ENCODE assay signal across 8 cellular contexts in genomic region chr16:89382555-89382954, GRCh38.
DNase-seq lines count a peak whose midpoint lies in the region; ATAC-seq, FAIRE-seq and TF ChIP-seq lines count a peak whose summit lies in the region.
"Not testable (repeated sequence)": the region's sequence is repeated elsewhere in the genome, so short reads cannot be mapped to it uniquely, and the experiment has no call there.

No MANE protein-coding gene starts in this region.

- not testable (repeated sequence) for TF ChIP-seq EP300 in ovary (IDR thresholded peaks at IDR 0.05)

- H3K9me3 ChIP-seq in astrocyte (ENCODE audit: insufficient read depth, low read depth, low read length); endothelial cell of umbilical vein (replicated peaks; ENCODE audit: control insufficient read depth, insufficient read depth, low read length); right lobe of liver; ovary: not testable (repeated sequence)

- CTCF ChIA-PET in endothelial cell of umbilical vein (lab: Charles Lee) = interaction anchor here (0.7 to 2.0 kb wide), 11 partner anchors 7 to 127 kb away, joined by 3 to 7 read pairs (median 4); no protein-coding TSS in a partner anchor

- H3K4me3 Mint-ChIP-seq in GM23338; astrocyte (ENCODE audit: unreplicated experiment): not testable (repeated sequence)
- peak overlapping the region; percentile 6 for H3K4me3 Mint-ChIP-seq in T-helper 1 cell treated with Interleukin-12 subunit alpha and Interleukin-12 subunit beta and Interleukin-4 antibody, amounts not matched to agents 30 μg/mL and 1 μg/mL, for 36 hours
- H3K4me3 Mint-ChIP-seq in activated T-cell treated with anti-CD3 and anti-CD28 coated beads, Interleukin-2, amount 50 U/mL, for 4 hours = peak overlapping the region; percentile 63
- peak overlapping the region; percentile 69 for H3K4me3 Mint-ChIP-seq in type B pancreatic cell

- H3K9me2 ChIP-seq in GM23338 (ENCODE audit: insufficient read depth) = not testable (repeated sequence)

- H3K9me3 Mint-ChIP-seq in GM23338; T-helper 1 cell treated with Interleukin-12 subunit alpha and Interleukin-12 subunit beta and Interleukin-4 antibody, amounts not matched to agents 30 μg/mL and 1 μg/mL, for 36 hours; activated T-cell treated with anti-CD3 and anti-CD28 coated beads, Interleukin-2, amount 50 U/mL, for 4 hours; astrocyte (ENCODE audit: unreplicated experiment); type B pancreatic cell: not testable (repeated sequence)

- not testable (repeated sequence) for H3K9me1 ChIP-seq in endothelial cell of umbilical vein (replicated peaks; ENCODE audit: control insufficient read depth, extremely low read depth, insufficient read depth, low read length)

- not testable (repeated sequence) for ATAC-seq in GM23338, right lobe of liver
- peak; percentile 27 to 54 for ATAC-seq in activated T-cell treated with anti-CD3 and anti-CD28 coated beads, Interleukin-2, amount 50 U/mL, for 4 hours

- H3K4me3 ChIP-seq in GM23338; astrocyte (ENCODE audit: insufficient read depth, low read depth, low read length); endothelial cell of umbilical vein (replicated peaks in 1 of 3; ENCODE audit: insufficient read depth in 1 of 3, low read depth in 1 of 3, low read length in 3 of 3); right lobe of liver; ovary: not testable (repeated sequence)

- H3K36me3 Mint-ChIP-seq in GM23338 (ENCODE audit: low read depth); T-helper 1 cell treated with Interleukin-12 subunit alpha and Interleukin-12 subunit beta and Interleukin-4 antibody, amounts not matched to agents 30 μg/mL and 1 μg/mL, for 36 hours (ENCODE audit: low read depth); activated T-cell treated with anti-CD3 and anti-CD28 coated beads, Interleukin-2, amount 50 U/mL, for 4 hours (ENCODE audit: insufficient read depth); astrocyte (ENCODE audit: low read depth, unreplicated experiment); type B pancreatic cell: not testable (repeated sequence)

- H3K27ac ChIP-seq in GM23338 (ENCODE audit: low read depth) (peak overlapping the region; percentile 86), endothelial cell of umbilical vein (ENCODE audit: insufficient read depth, low read depth, low read length) (peak overlapping the region; percentile 28), right lobe of liver (peak overlapping the region in 2 of 3 donors; percentile 25 to 55)
- H3K27ac ChIP-seq in astrocyte (ENCODE audit: low read depth, low read length); ovary: not testable (repeated sequence)

- H3K4me2 ChIP-seq in GM23338; astrocyte (ENCODE audit: low read length): not testable (repeated sequence)
- H3K4me2 ChIP-seq in endothelial cell of umbilical vein (ENCODE audit: insufficient read depth, low read length) = peak overlapping the region; percentile 1

- H3K27me3 ChIP-seq in GM23338 (ENCODE audit: insufficient read depth); astrocyte (ENCODE audit: insufficient read depth, low read length); endothelial cell of umbilical vein (ENCODE audit: control insufficient read depth in 2 of 2, insufficient read depth in 2 of 2, low read length in 2 of 2); right lobe of liver; ovary: not testable (repeated sequence)

- not testable (repeated sequence) for TF ChIP-seq CTCF in GM23338 (conservative IDR thresholded peaks at IDR 0.05; ENCODE audit: low read depth in 2 of 2); astrocyte (IDR thresholded peaks at IDR 0.05; ENCODE audit: insufficient read depth, low read depth, low read length); endothelial cell of umbilical vein (IDR thresholded peaks at IDR 0.05; ENCODE audit: extremely low read depth in 1 of 2, insufficient read depth in 1 of 2, low read depth in 1 of 2, low read length in 2 of 2); right lobe of liver (IDR thresholded peaks at IDR 0.05); ovary (IDR thresholded peaks at IDR 0.05); type B pancreatic cell (conservative IDR thresholded peaks at IDR 0.05)

- H3K4me1 Mint-ChIP-seq in GM23338 = peaks cover 77% of the 10 kb centered on the region
- H3K4me1 Mint-ChIP-seq in T-helper 1 cell treated with Interleukin-12 subunit alpha and Interleukin-12 subunit beta and Interleukin-4 antibody, amounts not matched to agents 30 μg/mL and 1 μg/mL, for 36 hours (ENCODE audit: low read depth) = peaks cover 50% of the 10 kb centered on the region
- H3K4me1 Mint-ChIP-seq in activated T-cell treated with anti-CD3 and anti-CD28 coated beads, Interleukin-2, amount 50 U/mL, for 4 hours (ENCODE audit: low read depth) = peaks cover 91% of the 10 kb centered on the region
- H3K4me1 Mint-ChIP-seq in astrocyte (ENCODE audit: low read depth, unreplicated experiment) = peaks cover 44% of the 10 kb centered on the region
- peaks cover 56% of the 10 kb centered on the region for H3K4me1 Mint-ChIP-seq in type B pancreatic cell (ENCODE audit: unreplicated experiment)

- H2AFZ ChIP-seq in GM23338; astrocyte (ENCODE audit: low read depth, low read length); endothelial cell of umbilical vein (ENCODE audit: low read depth, low read length): not testable (repeated sequence)

- H3K36me3 ChIP-seq in GM23338 (ENCODE audit: insufficient read depth); astrocyte (ENCODE audit: insufficient read depth, low read length); endothelial cell of umbilical vein (ENCODE audit: control insufficient read depth in 2 of 2, extremely low read depth in 1 of 2, insufficient read depth in 2 of 2, low read length in 2 of 2); right lobe of liver; ovary: not testable (repeated sequence)

- BruUV-seq in endothelial cell of umbilical vein (replicated peaks; lab: Mats Ljungman, UMichigan) = not testable (repeated sequence)

- H3K79me2 ChIP-seq in GM23338 (replicated peaks; ENCODE audit: insufficient read depth) (peaks cover 100% of the 10 kb centered on the region), astrocyte (ENCODE audit: insufficient read depth, low read length) (peaks cover 98% of the 10 kb centered on the region), endothelial cell of umbilical vein (ENCODE audit: control insufficient read depth, insufficient read depth, low read length) (peaks cover 98% of the 10 kb centered on the region)

- H3K27me3 Mint-ChIP-seq in GM23338 (ENCODE audit: insufficient read depth, low read depth, poor library complexity) = peaks cover 12% of the 10 kb centered on the region
- not testable (repeated sequence) for H3K27me3 Mint-ChIP-seq in T-helper 1 cell treated with Interleukin-12 subunit alpha and Interleukin-12 subunit beta and Interleukin-4 antibody, amounts not matched to agents 30 μg/mL and 1 μg/mL, for 36 hours (ENCODE audit: low read depth); activated T-cell treated with anti-CD3 and anti-CD28 coated beads, Interleukin-2, amount 50 U/mL, for 4 hours (ENCODE audit: low read depth); astrocyte (ENCODE audit: low read depth, unreplicated experiment); type B pancreatic cell

- not testable (repeated sequence) for FAIRE-seq in astrocyte (lab: Jason Lieb, UNC); endothelial cell of umbilical vein (lab: Jason Lieb, UNC)

- not testable (repeated sequence) for H3F3A ChIP-seq in GM23338 (replicated peaks; ENCODE audit: low read depth)

- H3K4me1 ChIP-seq in GM23338 (ENCODE audit: insufficient read depth) = peaks cover 49% of the 10 kb centered on the region
- H3K4me1 ChIP-seq in astrocyte (ENCODE audit: insufficient read depth, low read length) = peaks cover 15% of the 10 kb centered on the region
- H3K4me1 ChIP-seq in endothelial cell of umbilical vein (ENCODE audit: control insufficient read depth, extremely low read depth, insufficient read depth, low read length) = peaks cover 13% of the 10 kb centered on the region
- H3K4me1 ChIP-seq in right lobe of liver = peaks cover 0 to 39% (median 19%) of the 10 kb centered on the region in 4 donors
- peaks cover 22% of the 10 kb centered on the region for H3K4me1 ChIP-seq in ovary (ENCODE audit: insufficient read depth)

- not testable (repeated sequence) for TF ChIP-seq POLR2A in endothelial cell of umbilical vein (IDR thresholded peaks at IDR 0.05; ENCODE audit: low read depth, low read length); right lobe of liver (IDR thresholded peaks at IDR 0.05)
- peak; percentile 6 for TF ChIP-seq POLR2A in ovary (IDR thresholded peaks at IDR 0.05)

- intact Hi-C loops in endothelial cell of umbilical vein (cut with micrococcal nuclease); right lobe of liver (cut with DNase I); ovary (cut with DNase I): not testable (repeated sequence)

- not testable (repeated sequence) for H3K27ac Mint-ChIP-seq in GM23338
- peak overlapping the region; percentile 78 for H3K27ac Mint-ChIP-seq in T-helper 1 cell treated with Interleukin-12 subunit alpha and Interleukin-12 subunit beta and Interleukin-4 antibody, amounts not matched to agents 30 μg/mL and 1 μg/mL, for 36 hours
- H3K27ac Mint-ChIP-seq in astrocyte (ENCODE audit: unreplicated experiment) = peak overlapping the region; percentile 66
- H3K27ac Mint-ChIP-seq in type B pancreatic cell = peak overlapping the region; percentile 93

- DNase-seq in GM23338 (ENCODE audit: low spot score); activated T-cell treated with anti-CD3 and anti-CD28 coated beads, Interleukin-2, amount 50 U/mL, for 4 hours; astrocyte (ENCODE audit: low read depth); endothelial cell of umbilical vein (ENCODE audit: low read depth, low spot score); right lobe of liver; ovary; type B pancreatic cell (ENCODE audit: extremely low spot score, unreplicated experiment): not testable (repeated sequence)

- 62% methylated on average over 5 of the region's 5 CpGs for WGBS in right lobe of liver (ENCODE audit: insufficient coverage, low coverage, low lambda C conversion rate, missing lambda C conversion rate)
- WGBS in ovary, 3 donors = 67 to 74% (median 71%) methylated on average over 5 of the region's 5 CpGs

- H3K9ac ChIP-seq in astrocyte (ENCODE audit: low read length); endothelial cell of umbilical vein (replicated peaks; ENCODE audit: extremely low read depth, insufficient read depth, low read length): not testable (repeated sequence)

- peaks cover 75% of the 10 kb centered on the region for H4K20me1 ChIP-seq in GM23338 (replicated peaks; ENCODE audit: insufficient read depth)
- peaks cover 95% of the 10 kb centered on the region for H4K20me1 ChIP-seq in astrocyte (ENCODE audit: insufficient read depth, low read length)
- not testable (repeated sequence) for H4K20me1 ChIP-seq in endothelial cell of umbilical vein (replicated peaks; ENCODE audit: control insufficient read depth, extremely low read depth, insufficient read depth, low read length)

- dilution Hi-C loops in endothelial cell of umbilical vein (cut with MboI; ENCODE audit: extremely low pct_ligation_motif_present, low sequenced_read_pairs) = not testable (repeated sequence)

- POLR2A ChIA-PET in endothelial cell of umbilical vein (lab: Charles Lee) = not testable (repeated sequence)
